15 cellular contexts compared by ENCODE assay signal in the genomic region with DNA sequence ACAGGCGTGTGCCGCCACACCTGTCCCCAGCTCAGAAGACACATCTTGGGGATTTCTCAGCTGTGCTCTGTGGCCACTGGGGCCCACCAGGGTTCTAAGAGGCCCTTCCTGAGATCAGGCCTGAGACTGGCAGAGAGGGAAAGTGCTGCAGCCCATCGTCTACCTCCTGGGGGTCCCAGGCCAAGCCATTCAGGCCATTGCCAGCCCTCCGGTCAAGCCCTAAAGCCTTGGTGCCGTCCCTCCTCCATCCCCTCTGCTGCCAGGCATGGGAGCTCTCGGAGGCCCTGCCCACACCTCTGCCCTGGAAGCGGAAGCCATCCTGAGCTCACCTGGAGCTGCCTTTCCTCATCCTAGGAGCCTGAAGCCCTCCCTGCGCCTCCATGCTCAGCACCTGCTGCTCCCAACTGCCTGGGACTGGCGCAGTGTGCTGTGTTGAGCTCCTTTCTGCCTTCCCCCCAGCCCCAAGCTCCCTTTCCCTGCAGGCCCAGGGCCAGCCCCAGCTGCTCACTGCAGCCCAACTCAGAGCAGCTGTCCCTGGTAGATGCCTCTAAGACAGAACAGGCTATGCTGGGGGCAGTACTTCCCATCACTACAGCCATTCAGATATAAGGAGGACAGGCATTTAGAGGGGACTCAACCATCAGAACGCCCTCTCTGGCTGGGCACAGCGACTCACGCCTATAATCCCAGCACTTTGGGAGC. TPM values are rescaled to one million over a fixed set of nuclear protein-coding genes. Genes with fewer than 3 reads are reported as not detected.
"Had no signal": no experiment of that assay in that cellular context is flagged by ENCODE, and none has a peak within 500 bp of the region (broad histone marks: within the 10 kb centered on the region; RNA-seq: fewer than 3 reads in every experiment).

No MANE protein-coding gene starts in this region.

- H3K27ac Mint-ChIP-seq: activated CD4-positive, alpha-beta T cell treated with anti-CD3 and anti-CD28 coated beads, Interleukin-2, amount 10 ng/mL, durations not matched to agents 7 days and 5 days; activated naive CD4-positive, alpha-beta T cell treated with anti-CD3 and anti-CD28 coated beads, Interleukin-2, amount 50 U/mL, for 24 hours; natural killer cell treated with Interleukin-12 subunit alpha and Interleukin-12 subunit beta and Interleukin-15 and Interleukin-18, amount 100 ng/mL, for 72 hours had no signal

- ATAC-seq: body of pancreas, lower lobe of right lung had no signal

- H3K36me3 ChIP-seq: lower lobe of right lung, stomach, thoracic aorta had no signal

- H3K4me3 ChIP-seq: body of pancreas, lower lobe of right lung, stomach, thoracic aorta had no signal

- H3K27me3 Mint-ChIP-seq: activated CD4-positive, alpha-beta T cell treated with anti-CD3 and anti-CD28 coated beads, Interleukin-2, amount 10 ng/mL, durations not matched to agents 7 days and 5 days; activated naive CD4-positive, alpha-beta T cell treated with anti-CD3 and anti-CD28 coated beads, Interleukin-2, amount 50 U/mL, for 24 hours; natural killer cell treated with Interleukin-12 subunit alpha and Interleukin-12 subunit beta and Interleukin-15 and Interleukin-18, amount 100 ng/mL, for 72 hours had no signal

- H3K27me3 ChIP-seq: body of pancreas had no signal

- H3K4me3 Mint-ChIP-seq: activated CD4-positive, alpha-beta T cell treated with anti-CD3 and anti-CD28 coated beads, Interleukin-2, amount 10 ng/mL, durations not matched to agents 7 days and 5 days; activated naive CD4-positive, alpha-beta T cell treated with anti-CD3 and anti-CD28 coated beads, Interleukin-2, amount 50 U/mL, for 24 hours; natural killer cell treated with Interleukin-12 subunit alpha and Interleukin-12 subunit beta and Interleukin-15 and Interleukin-18, amount 100 ng/mL, for 72 hours had no signal

- H3K9me3 Mint-ChIP-seq: activated CD4-positive, alpha-beta T cell treated with anti-CD3 and anti-CD28 coated beads, Interleukin-2, amount 10 ng/mL, durations not matched to agents 7 days and 5 days; activated naive CD4-positive, alpha-beta T cell treated with anti-CD3 and anti-CD28 coated beads, Interleukin-2, amount 50 U/mL, for 24 hours; natural killer cell treated with Interleukin-12 subunit alpha and Interleukin-12 subunit beta and Interleukin-15 and Interleukin-18, amount 100 ng/mL, for 72 hours had no signal

- DNase-seq: activated CD4-positive, alpha-beta T cell treated with anti-CD3 and anti-CD28 coated beads, Interleukin-2, amount 10 ng/mL, durations not matched to agents 7 days and 5 days; activated CD4-positive, CD25-positive, alpha-beta regulatory T cell; activated CD8-positive, alpha-beta memory T cell treated with anti-CD3 and anti-CD28 coated beads for 24 hours; body of pancreas; central memory CD4-positive, alpha-beta T cell; hippocampal formation; kidney glomerular epithelial cell; lower lobe of right lung; stimulated activated CD4-positive, alpha-beta T cell treated with anti-CD3 and anti-CD28 coated beads, Interleukin-4, amount 100 ng/mL, for 24 hours; stomach had no signal

- H3K27ac ChIP-seq: body of pancreas, lower lobe of right lung, stomach, thoracic aorta had no signal

- H3K9me3 ChIP-seq: body of pancreas, lower lobe of right lung, stomach, thoracic aorta had no signal

- H3K36me3 Mint-ChIP-seq: activated naive CD4-positive, alpha-beta T cell treated with anti-CD3 and anti-CD28 coated beads, Interleukin-2, amount 50 U/mL, for 24 hours; natural killer cell treated with Interleukin-12 subunit alpha and Interleukin-12 subunit beta and Interleukin-15 and Interleukin-18, amount 100 ng/mL, for 72 hours had no signal

- H3K4me1 ChIP-seq: body of pancreas, lower lobe of right lung, stomach had no signal

- H3K4me1 Mint-ChIP-seq: activated CD4-positive, alpha-beta T cell treated with anti-CD3 and anti-CD28 coated beads, Interleukin-2, amount 10 ng/mL, durations not matched to agents 7 days and 5 days; activated naive CD4-positive, alpha-beta T cell treated with anti-CD3 and anti-CD28 coated beads, Interleukin-2, amount 50 U/mL, for 24 hours had no signal

RNA-seq across cellular contexts. Expression of gene SLC7A9, which starts 2.9 kb away (rescaled TPM):
- total RNA-seq: body of pancreas, mononuclear cell, pulmonary artery endothelial cell had no signal
